Comparison of ENCODE assay signal across 8 cellular contexts in the genomic region with DNA sequence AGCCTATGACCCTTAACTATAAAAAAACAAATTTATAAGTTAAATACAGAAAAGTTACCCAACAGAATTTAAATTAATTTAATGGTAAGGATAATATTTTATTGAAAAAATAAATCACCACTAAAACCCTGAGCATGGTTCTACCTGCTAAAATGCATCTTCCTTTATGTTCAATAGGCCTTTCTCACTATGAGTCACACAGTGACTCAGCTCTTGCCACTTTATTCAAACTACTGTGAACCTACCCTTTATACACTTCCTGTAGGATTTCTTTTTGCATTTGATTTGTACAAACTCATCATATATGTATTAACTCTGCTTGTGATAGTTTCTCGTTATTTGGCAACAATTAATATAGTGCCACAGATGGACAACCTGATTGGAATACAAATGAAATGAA. TPM values are rescaled to one million over a fixed set of nuclear protein-coding genes. Genes with fewer than 3 reads are reported as not detected.
DNase-seq lines count a peak whose midpoint lies in the region; ATAC-seq and TF ChIP-seq lines count a peak whose summit lies in the region.

No MANE protein-coding gene starts in this region.

- no peaks in the 10 kb centered on the region for H3K4me1 Mint-ChIP-seq in stimulated activated effector memory CD8-positive, alpha-beta T cell treated with anti-CD3 and anti-CD28 coated beads, Interleukin-12 subunit alpha, Interleukin-12 subunit beta, amount 100 ng/mL, for 72 hours

- H3K27me3 ChIP-seq in prostate gland (replicated peaks; ENCODE audit: insufficient read depth), result no peaks in the 10 kb centered on the region
- H3K27me3 ChIP-seq in gastrocnemius medialis, result no peaks in the 10 kb centered on the region

- H3K27ac ChIP-seq in prostate gland (no peak overlapping the region), gastrocnemius medialis (no peak overlapping the region)

- no peak overlapping the region for H3K27ac Mint-ChIP-seq in stimulated activated effector memory CD8-positive, alpha-beta T cell treated with anti-CD3 and anti-CD28 coated beads, Interleukin-12 subunit alpha, Interleukin-12 subunit beta, amount 100 ng/mL, for 72 hours

- H3K36me3 Mint-ChIP-seq in stimulated activated effector memory CD8-positive, alpha-beta T cell treated with anti-CD3 and anti-CD28 coated beads, Interleukin-12 subunit alpha, Interleukin-12 subunit beta, amount 100 ng/mL, for 72 hours, result no peaks in the 10 kb centered on the region

- in situ Hi-C loops in astrocyte of the spinal cord (cut with HindIII; ENCODE audit: low sequenced_read_pairs), result no loop called here
- in situ Hi-C loops in gastrocnemius medialis (cut with MboI; ENCODE audit: low sequenced_read_pairs in 4 of 4), result no loop called here

- H3K9me3 ChIP-seq in prostate gland (no peaks in the 10 kb centered on the region), gastrocnemius medialis (no peaks in the 10 kb centered on the region)

- no peak for TF ChIP-seq POLR2A in prostate gland (IDR thresholded peaks at IDR 0.05)
- TF ChIP-seq POLR2A in gastrocnemius medialis (IDR thresholded peaks at IDR 0.05), result no peak

- intact Hi-C loops in prostate gland (cut with DNase I), result no loop called here
- intact Hi-C loops in gastrocnemius medialis (cut with DNase I; ENCODE audit: low total_unique reads), result no loop called here

- peak; percentile 100 for ATAC-seq in HG03442 (IDR thresholded peaks at IDR 0.05; ENCODE audit: unreplicated experiment)
- peak; percentile 82 for ATAC-seq in stimulated activated effector memory CD8-positive, alpha-beta T cell treated with anti-CD3 and anti-CD28 coated beads, Interleukin-12 subunit alpha, Interleukin-12 subunit beta, amount 100 ng/mL, for 72 hours
- no peak for ATAC-seq in gastrocnemius medialis

- H3K4me1 ChIP-seq in prostate gland (replicated peaks) (no peaks in the 10 kb centered on the region), gastrocnemius medialis (no peaks in the 10 kb centered on the region)

- H3K4me3 ChIP-seq in astrocyte of the spinal cord (ENCODE audit: low read depth, low read length), result no peak overlapping the region
- H3K4me3 ChIP-seq in prostate gland, result no peak overlapping the region
- H3K4me3 ChIP-seq in gastrocnemius medialis, result no peak overlapping the region

- DNase-seq in DMS 273 (lab: John Stamatoyannopoulos, UW; ENCODE audit: unreplicated experiment) (peak; percentile 84), GM20000 (ENCODE audit: low spot score) (peak; percentile 5), astrocyte of the spinal cord (ENCODE audit: low read depth, low spot score) (peak; percentile 83), prostate gland (ENCODE audit: low spot score) (no peak), gastrocnemius medialis (no peak), NCI-H2196 treated with DMSO at 0.1 percent for 48 hours (lab: John Stamatoyannopoulos, UW; ENCODE audit: unreplicated experiment) (no peak)
- DNase-seq in stimulated activated effector memory CD8-positive, alpha-beta T cell treated with anti-CD3 and anti-CD28 coated beads, Interleukin-12 subunit alpha, Interleukin-12 subunit beta, amount 100 ng/mL, for 72 hours (ENCODE audit: low spot score in 2 of 2), result no peak

- TF ChIP-seq CTCF in GM20000 (IDR thresholded peaks at IDR 0.05; ENCODE audit: extremely low read depth, missing control alignments), result no peak
- TF ChIP-seq CTCF in astrocyte of the spinal cord (IDR thresholded peaks at IDR 0.05; ENCODE audit: low read depth, low read length), result no peak
- no peak for TF ChIP-seq CTCF in prostate gland (IDR thresholded peaks at IDR 0.05)
- no peak for TF ChIP-seq CTCF in gastrocnemius medialis (IDR thresholded peaks at IDR 0.05 in 4 of 5, conservative IDR thresholded peaks at IDR 0.05 in 1 of 5)

- H3K36me3 ChIP-seq in prostate gland, result no peaks in the 10 kb centered on the region
- H3K36me3 ChIP-seq in gastrocnemius medialis, result no peaks in the 10 kb centered on the region

- H3K9me3 Mint-ChIP-seq in stimulated activated effector memory CD8-positive, alpha-beta T cell treated with anti-CD3 and anti-CD28 coated beads, Interleukin-12 subunit alpha, Interleukin-12 subunit beta, amount 100 ng/mL, for 72 hours, result peaks cover 7% of the 10 kb centered on the region

- 91% methylated on average over 1 of the region's 1 CpG for WGBS in prostate gland

- no peak overlapping the region for H3K4me3 Mint-ChIP-seq in stimulated activated effector memory CD8-positive, alpha-beta T cell treated with anti-CD3 and anti-CD28 coated beads, Interleukin-12 subunit alpha, Interleukin-12 subunit beta, amount 100 ng/mL, for 72 hours

RNA-seq across cellular contexts. Expression of a gene that starts 55.0 kb away (rescaled TPM):
- total RNA-seq in prostate gland, result 10 to 100 TPM; 52.1 to 82.8 TPM
- 1 to 10 TPM; 1.9 to 9.6 (median 4.0) TPM for total RNA-seq in gastrocnemius medialis

RNA-seq across cellular contexts. Expression of a gene that starts 58.7 kb away (rescaled TPM):
- 1 to 10 TPM; 2.8 to 3.0 TPM for total RNA-seq in prostate gland
- total RNA-seq in gastrocnemius medialis, result 1 to 10 TPM in 1 of 4 donors, under 1 TPM in 2, not detected in 1; 0.20 to 2.8 (median 0.78) TPM

Comparison
In these comparisons a context has a peak if more than half of its experiments do, and no peak if none do; other contexts are left out.
1. DNase-seq: peak in DMS 273 (single experiment), GM20000 (single experiment) and astrocyte of the spinal cord (single experiment); none in stimulated activated effector memory CD8-positive, alpha-beta T cell treated with anti-CD3 and anti-CD28 coated beads, Interleukin-12 subunit alpha, Interleukin-12 subunit beta, amount 100 ng/mL, for 72 hours (0 of 2), prostate gland (single experiment), gastrocnemius medialis (0 of 2) and NCI-H2196 treated with DMSO at 0.1 percent for 48 hours (single experiment).
2. ATAC-seq: peak in HG03442 (single experiment) and stimulated activated effector memory CD8-positive, alpha-beta T cell treated with anti-CD3 and anti-CD28 coated beads, Interleukin-12 subunit alpha, Interleukin-12 subunit beta, amount 100 ng/mL, for 72 hours (single experiment); none in gastrocnemius medialis (0 of 2).
3. RNA of a gene that starts 55.0 kb away (total RNA-seq): 52.1 to 82.8 TPM in prostate gland; 1.9 to 9.6 TPM in gastrocnemius medialis; every median in the first group is over 4 times any median in the second.